ENCODE assay signal across 11 cellular contexts in the genomic region with DNA sequence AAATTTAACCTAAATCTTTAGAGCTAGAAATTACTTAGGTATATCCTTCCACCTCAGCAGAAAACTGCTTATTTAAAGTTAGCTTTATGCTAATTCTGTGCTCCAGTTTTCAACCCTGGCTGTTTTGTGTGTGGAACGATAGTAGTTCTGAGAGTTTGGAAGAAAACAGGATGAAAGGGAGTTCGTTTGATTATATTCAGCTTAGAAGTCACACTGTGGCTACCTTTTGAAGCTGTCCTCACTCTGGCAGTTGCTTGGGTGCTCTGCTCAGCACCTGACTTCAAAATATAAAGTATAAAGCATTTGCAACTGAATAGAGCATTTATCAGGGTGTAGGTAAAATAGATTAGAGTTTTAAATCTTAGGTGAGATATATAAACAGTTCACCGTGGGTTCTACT. TPM values are rescaled to one million over a fixed set of nuclear protein-coding genes. Genes with fewer than 3 reads are reported as not detected.
DNase-seq lines count a peak whose midpoint lies in the region; ATAC-seq, FAIRE-seq and TF ChIP-seq lines count a peak whose summit lies in the region.
"Had no signal": no experiment of that assay in that cellular context is flagged by ENCODE, and none has a peak within 500 bp of the region (broad histone marks: within the 10 kb centered on the region; RNA-seq: fewer than 3 reads in every experiment).

No MANE protein-coding gene starts in this region.

- DNase-seq in left ventricle myocardium inferior: no peak
- no peak for DNase-seq in cardiac septum (ENCODE audit: low spot score)
- no peak for DNase-seq in MCF 10A (ENCODE audit: unreplicated experiment)
- no peak for DNase-seq in T1000 (lab: John Stamatoyannopoulos, UW)
- no peak for DNase-seq in D721Med (ENCODE audit: insufficient read length, low spot score)
- no peak for DNase-seq in middle frontal gyrus (ENCODE audit: extremely low spot score, low spot score)
- DNase-seq: NCI-H524 had no signal

- H3K9me3 Mint-ChIP-seq in MCF 10A (ENCODE audit: unreplicated experiment) (no peaks in the 10 kb centered on the region), nephron (no peaks in the 10 kb centered on the region)

- H3K27me3 ChIP-seq in left ventricle myocardium inferior (ENCODE audit: low read depth): no peaks in the 10 kb centered on the region

- intact Hi-C loops in left ventricle myocardium inferior (cut with micrococcal nuclease) (no loop called here), cardiac septum (cut with DNase I) (loop anchor here (5.0 to 10.0 kb wide), 2 partner anchors 41 to 264 kb away; no protein-coding TSS in a partner anchor), MCF 10A (cut with micrococcal nuclease) (no loop called here)

- POLR2A ChIA-PET in MCF 10A (lab: Yijun Ruan, JAX): interaction anchor here (0.7 to 2.8 kb wide), 6 partner anchors 11 to 119 kb away, joined by 3 to 20 read pairs (median 6); partner anchors contain the start of gene DDIT4

- no peak for FAIRE-seq in D721Med (lab: Jason Lieb, UNC)
- FAIRE-seq: urothelium cell line had no signal

- H3K4me1 Mint-ChIP-seq in MCF 10A (ENCODE audit: insufficient read depth, unreplicated experiment): peaks cover 6% of the 10 kb centered on the region
- peaks cover 43% of the 10 kb centered on the region for H3K4me1 Mint-ChIP-seq in nephron

- H3K4me1 ChIP-seq in left ventricle myocardium inferior: peaks cover 83% of the 10 kb centered on the region

- peaks cover 17% of the 10 kb centered on the region for H3K36me3 ChIP-seq in left ventricle myocardium inferior

- TF ChIP-seq CTCF in left ventricle myocardium inferior (IDR thresholded peaks at IDR 0.05; ENCODE audit: borderline replicate concordance): no peak
- TF ChIP-seq CTCF in MCF 10A (IDR thresholded peaks at IDR 0.05; ENCODE audit: unreplicated experiment): no peak
- TF ChIP-seq CTCF in nephron (IDR thresholded peaks at IDR 0.05; ENCODE audit: unreplicated experiment in 3 of 3): no peak
- no peak for TF ChIP-seq CTCF in D721Med (IDR thresholded peaks at IDR 0.05; ENCODE audit: insufficient read depth, missing control alignments)

- peaks cover 51% of the 10 kb centered on the region for H3K36me3 Mint-ChIP-seq in MCF 10A (ENCODE audit: insufficient read depth, unreplicated experiment)
- peaks cover 12% of the 10 kb centered on the region for H3K36me3 Mint-ChIP-seq in nephron (ENCODE audit: low read depth)

- TSS peak; percentile 5 for BruUV-seq in MCF 10A (replicated peaks; lab: Mats Ljungman, UMichigan)

- no peak for ATAC-seq in GM19452 (IDR thresholded peaks at IDR 0.05; ENCODE audit: unreplicated experiment)

- no peaks in the 10 kb centered on the region for H3K27me3 Mint-ChIP-seq in MCF 10A (ENCODE audit: insufficient read depth, unreplicated experiment)
- no peaks in the 10 kb centered on the region for H3K27me3 Mint-ChIP-seq in nephron (ENCODE audit: low read depth)

- H3K4me3 ChIP-seq in left ventricle myocardium inferior: peak overlapping the region; percentile 69

- H3K27ac ChIP-seq in left ventricle myocardium inferior (replicated peaks): peak overlapping the region; percentile 98
- H3K27ac ChIP-seq: VCaP had no signal

- H3K4me3 Mint-ChIP-seq in MCF 10A (ENCODE audit: unreplicated experiment): no peak overlapping the region
- peak overlapping the region; percentile 31 to 59 (median 53) for H3K4me3 Mint-ChIP-seq in nephron

- CTCF ChIA-PET in MCF 10A (lab: Yijun Ruan, JAX): interaction anchor here (0.5 to 1.1 kb wide), 6 partner anchors 15 to 352 kb away, joined by 3 to 5 read pairs (median 3); partner anchors contain the start of gene DDIT4

- peak overlapping the region; percentile 51 for H3K27ac Mint-ChIP-seq in MCF 10A (ENCODE audit: low read depth, unreplicated experiment)
- H3K27ac Mint-ChIP-seq in nephron: peak overlapping the region; percentile 13 to 72 (median 61)

- no peaks in the 10 kb centered on the region for H3K9me3 ChIP-seq in left ventricle myocardium inferior (replicated peaks)

RNA-seq across cellular contexts. Expression of gene ASCC1, which starts 2.7 kb away (rescaled TPM):
- total RNA-seq in left ventricle myocardium inferior (37.0 TPM), cardiac septum (21.2 TPM), MCF 10A (2022) (26.3 and 31.6 TPM in 2 replicates)

RNA-seq across cellular contexts. Expression of gene ANAPC16, which starts 2.9 kb away (rescaled TPM):
- total RNA-seq in left ventricle myocardium inferior (256 TPM), cardiac septum (171 TPM), MCF 10A (2022) (97.0 and 110 TPM in 2 replicates)

RNA-seq across cellular contexts. Expression of gene DDIT4, which starts 55.0 kb away (rescaled TPM):
- total RNA-seq in left ventricle myocardium inferior (66.3 TPM), cardiac septum (22.6 TPM), MCF 10A (2022) (698 and 872 TPM in 2 replicates)

Comparison
In these comparisons a context has a peak if more than half of its experiments do, and no peak if none do; other contexts are left out.
1. RNA of gene DDIT4, which starts 55.0 kb away (total RNA-seq): 698 to 872 TPM in MCF 10A; 66.3 TPM in left ventricle myocardium inferior (single experiment) and 22.6 TPM in cardiac septum (single experiment); every median in the first group is over 10 times any median in the second.